In the genomic region with DNA sequence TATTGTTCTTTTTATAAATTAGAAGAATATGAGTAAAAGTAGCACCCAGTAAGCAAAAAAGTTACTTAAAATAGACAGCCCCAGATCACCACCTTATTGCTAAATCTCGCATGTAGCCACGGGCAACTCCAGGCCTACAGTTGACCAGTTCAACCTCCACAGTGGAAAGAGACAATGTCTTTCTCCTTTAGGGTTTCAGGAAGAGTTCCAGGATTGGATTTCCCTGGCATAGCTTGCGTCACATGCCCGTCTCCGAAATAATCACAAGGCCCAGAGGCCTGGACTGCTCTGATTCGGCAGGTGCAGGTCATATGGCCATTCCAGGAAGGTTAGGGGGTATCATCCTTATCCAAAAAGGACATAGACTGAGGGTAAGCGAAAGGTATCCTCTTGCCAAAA, we compare ENCODE assay signal across 18 cellular contexts. TPM values are rescaled to one million over a fixed set of nuclear protein-coding genes. Genes with fewer than 3 reads are reported as not detected.
DNase-seq lines count a peak whose midpoint lies in the region; ATAC-seq and TF ChIP-seq lines count a peak whose summit lies in the region.
"Had no signal": no experiment of that assay in that cellular context is flagged by ENCODE, and none has a peak within 500 bp of the region (broad histone marks: within the 10 kb centered on the region; RNA-seq: fewer than 3 reads in every experiment).

No MANE protein-coding gene starts in this region.

- no peak for TF ChIP-seq CTCF in GM23338 (conservative IDR thresholded peaks at IDR 0.05; ENCODE audit: low read depth in 2 of 2)
- no peak for TF ChIP-seq CTCF in MCF 10A (IDR thresholded peaks at IDR 0.05; ENCODE audit: unreplicated experiment)
- TF ChIP-seq CTCF in left lung (IDR thresholded peaks at IDR 0.05) = no peak
- no peak for TF ChIP-seq CTCF in smooth muscle cell (IDR thresholded peaks at IDR 0.05; ENCODE audit: borderline replicate concordance, insufficient read depth, poor library complexity, severe bottlenecking)

- H3K27ac ChIP-seq in GM23338 (ENCODE audit: low read depth) = no peak overlapping the region
- H3K27ac ChIP-seq in left lung = peak overlapping the region; percentile 64 to 71
- peak overlapping the region; percentile 84 for H3K27ac ChIP-seq in smooth muscle cell (ENCODE audit: low read depth)
- H3K27ac ChIP-seq: VCaP had no signal

- 96% methylated on average over 7 of the region's 7 CpGs for WGBS in smooth muscle cell (ENCODE audit: low lambda C conversion rate)

- POLR2A ChIA-PET in MCF 10A (lab: Yijun Ruan, JAX) = interaction anchor here (0.7 to 3.2 kb wide), 10 partner anchors 8 to 351 kb away, joined by 3 to 22 read pairs (median 4); partner anchors contain the start of genes ANKHD1, HBEGF and PFDN1

- H3F3A ChIP-seq in GM23338 (replicated peaks; ENCODE audit: low read depth) (no peaks in the 10 kb centered on the region), smooth muscle cell (ENCODE audit: low read depth) (peaks cover 21% of the 10 kb centered on the region)

- no peak overlapping the region for H3K4me3 Mint-ChIP-seq in GM23338
- H3K4me3 Mint-ChIP-seq in MCF 10A (ENCODE audit: unreplicated experiment) = no peak overlapping the region

- ATAC-seq in GM23338 (no peak), left lung (no peak), GM18867 (IDR thresholded peaks at IDR 0.05; ENCODE audit: unreplicated experiment) (no peak)

- peak overlapping the region; percentile 59 for H2AFZ ChIP-seq in GM23338
- H2AFZ ChIP-seq in smooth muscle cell (ENCODE audit: low read depth) = no peak overlapping the region

- no peak overlapping the region for H3K4me3 ChIP-seq in GM23338
- H3K4me3 ChIP-seq in left lung = no peak overlapping the region
- no peak overlapping the region for H3K4me3 ChIP-seq in smooth muscle cell
- H3K4me3 ChIP-seq: body of pancreas had no signal

- H4K20me1 ChIP-seq in GM23338 (replicated peaks; ENCODE audit: insufficient read depth) (no peaks in the 10 kb centered on the region), smooth muscle cell (ENCODE audit: low read depth) (no peaks in the 10 kb centered on the region)

- no peaks in the 10 kb centered on the region for H3K9me3 Mint-ChIP-seq in GM23338
- H3K9me3 Mint-ChIP-seq in MCF 10A (ENCODE audit: unreplicated experiment) = no peaks in the 10 kb centered on the region

- H3K4me2 ChIP-seq in GM23338 = no peak overlapping the region
- H3K4me2 ChIP-seq in smooth muscle cell = no peak overlapping the region

- no peaks in the 10 kb centered on the region for H3K36me3 ChIP-seq in GM23338 (ENCODE audit: insufficient read depth)
- no peaks in the 10 kb centered on the region for H3K36me3 ChIP-seq in left lung
- H3K36me3 ChIP-seq in smooth muscle cell (ENCODE audit: low read depth) = no peaks in the 10 kb centered on the region

- intact Hi-C loops in MCF 10A (cut with micrococcal nuclease) = no loop called here
- intact Hi-C loops in left lung (cut with DNase I) = no loop called here

- H3K9me3 ChIP-seq in left lung (no peaks in the 10 kb centered on the region), smooth muscle cell (replicated peaks; ENCODE audit: low read depth) (no peaks in the 10 kb centered on the region)
- H3K9me3 ChIP-seq: body of pancreas had no signal

- H3K9ac ChIP-seq in smooth muscle cell (ENCODE audit: low read depth) = no peak overlapping the region

- no peak overlapping the region for H3K27ac Mint-ChIP-seq in GM23338
- no peak overlapping the region for H3K27ac Mint-ChIP-seq in MCF 10A (ENCODE audit: low read depth, unreplicated experiment)

- H3K4me1 ChIP-seq in GM23338 (ENCODE audit: insufficient read depth) (0 out of 2 replicates have a peak, but pooled peaks cover 11% of the 10 kb centered on the region), left lung (peaks cover 11 to 30% of the 10 kb centered on the region in 2 donors), smooth muscle cell (ENCODE audit: low read depth) (peaks cover 10% of the 10 kb centered on the region)
- H3K4me1 ChIP-seq: body of pancreas had no signal

- no peaks in the 10 kb centered on the region for H3K27me3 ChIP-seq in GM23338 (ENCODE audit: insufficient read depth)
- no peaks in the 10 kb centered on the region for H3K27me3 ChIP-seq in left lung
- H3K27me3 ChIP-seq in smooth muscle cell (ENCODE audit: low read depth) = no peaks in the 10 kb centered on the region
- H3K27me3 ChIP-seq: body of pancreas had no signal

- no peaks in the 10 kb centered on the region for H3K79me2 ChIP-seq in GM23338 (replicated peaks; ENCODE audit: insufficient read depth)
- H3K79me2 ChIP-seq in smooth muscle cell (ENCODE audit: low read depth) = no peaks in the 10 kb centered on the region

- peaks cover 4% of the 10 kb centered on the region; the same call in 1 of the 2 replicates for H3K9me2 ChIP-seq in GM23338 (ENCODE audit: insufficient read depth)

- no TSS peak for BruUV-seq in MCF 10A (replicated peaks; lab: Mats Ljungman, UMichigan)

- H3K36me3 Mint-ChIP-seq in GM23338 (ENCODE audit: low read depth) (no peaks in the 10 kb centered on the region), MCF 10A (ENCODE audit: insufficient read depth, unreplicated experiment) (no peaks in the 10 kb centered on the region)

- peaks cover 16% of the 10 kb centered on the region for H3K4me1 Mint-ChIP-seq in GM23338
- H3K4me1 Mint-ChIP-seq in MCF 10A (ENCODE audit: insufficient read depth, unreplicated experiment) = peaks cover 25% of the 10 kb centered on the region

- H3K27me3 Mint-ChIP-seq in GM23338 (ENCODE audit: insufficient read depth, low read depth, poor library complexity) = no peaks in the 10 kb centered on the region
- no peaks in the 10 kb centered on the region for H3K27me3 Mint-ChIP-seq in MCF 10A (ENCODE audit: insufficient read depth, unreplicated experiment)

- CTCF ChIA-PET in MCF 10A (lab: Yijun Ruan, JAX) = interaction anchor here (0.6 to 7.6 kb wide), 8 partner anchors 9 to 345 kb away, joined by 3 to 52 read pairs (median 6); partner anchors contain the start of gene HBEGF

- DNase-seq in GM23338 (ENCODE audit: low spot score) = no peak
- peak; percentile 72 for DNase-seq in MCF 10A (ENCODE audit: unreplicated experiment)
- DNase-seq in left lung = no peak
- DNase-seq in smooth muscle cell (lab: John Stamatoyannopoulos, UW; ENCODE audit: unreplicated experiment) = no peak
- DNase-seq in 8988T = no peak
- no peak for DNase-seq in COLO829 (ENCODE audit: low spot score)
- no peak for DNase-seq in SKM-1 (lab: John Stamatoyannopoulos, UW; ENCODE audit: unreplicated experiment)
- DNase-seq: activated naive CD4-positive, alpha-beta T cell; effector CD4-positive, alpha-beta T cell; foreskin melanocyte; MM.1S; NCI-H2029 treated with DMSO at 0.1 percent for 48 hours; NCI-H524; stimulated activated CD4-positive, alpha-beta T cell treated with anti-CD3 and anti-CD28 coated beads, Interleukin-4, amount 100 ng/mL, for 1 hour had no signal

TF ChIP-seq in GM23338, 12 proteins besides CTCF, POLR2A, EP300 and RAD21 (continues in another document):
- TF ChIP-seq NANOG (IDR thresholded peaks at IDR 0.05; ENCODE audit: borderline replicate concordance) (no peak), EZH2phosphoT487 (IDR thresholded peaks at IDR 0.05; ENCODE audit: unreplicated experiment) (no peak), CREB1 (CRISPR knock-in tag; IDR thresholded peaks at IDR 0.05; ENCODE audit: low read depth) (no peak), POLR2AphosphoS5 (IDR thresholded peaks at IDR 0.05; ENCODE audit: low read depth) (no peak), JUNB (IDR thresholded peaks at IDR 0.05; ENCODE audit: unreplicated experiment) (no peak), ZNF331 (CRISPR knock-in tag; IDR thresholded peaks at IDR 0.05; ENCODE audit: low read depth) (no peak), EZH2 (IDR thresholded peaks at IDR 0.05; ENCODE audit: low read depth, unreplicated experiment) (no peak)

RNA-seq across cellular contexts. Expression of gene PFDN1, which starts 9.9 kb away (rescaled TPM):
- 85.4 and 119 TPM in 2 replicates for total RNA-seq in GM23338 (2014; rRNA removed; shearing (Covaris generic))
- polyA plus RNA-seq in GM23338 (2016; fragmentation: Nextera tagmentation; extraction: Ambion mirVana) (256 and 279 TPM in 2 replicates), smooth muscle cell (145 and 159 TPM in 2 replicates)
- total RNA-seq in MCF 10A (2022) (94.7 and 102 TPM in 2 replicates), left lung (10 to 100 TPM; 45.7 to 55.5 TPM), smooth muscle cell (140 and 154 TPM in 2 replicates)

RNA-seq across cellular contexts. Expression of gene HBEGF, which starts 33.6 kb away (rescaled TPM):
- total RNA-seq in GM23338 (2014; rRNA removed; shearing (Covaris generic)) = 2.0 and 2.9 TPM in 2 replicates
- polyA plus RNA-seq in GM23338 (2016; fragmentation: Nextera tagmentation; extraction: Ambion mirVana) = 2.2 and 2.3 TPM in 2 replicates
- total RNA-seq in MCF 10A (2022) = 20.6 and 55.7 TPM in 2 replicates
- total RNA-seq in left lung = 10 to 100 TPM; 18.1 to 33.8 TPM
- 36.7 and 46.0 TPM in 2 replicates for total RNA-seq in smooth muscle cell
- 33.8 and 37.1 TPM in 2 replicates for polyA plus RNA-seq in smooth muscle cell

RNA-seq across cellular contexts. Expression of gene SLC4A9, which starts 47.2 kb away (rescaled TPM):
- 0.08 TPM in 1 of 2 replicates, not detected in the other for total RNA-seq in GM23338 (2014; rRNA removed; shearing (Covaris generic))
- polyA plus RNA-seq in GM23338 (2016; fragmentation: Nextera tagmentation; extraction: Ambion mirVana) = 0.08 TPM in 1 of 2 replicates, not detected in the other
- 0.37 TPM in 1 of 2 replicates, not detected in the other for total RNA-seq in MCF 10A (2022)
- not detected for total RNA-seq in left lung
- total RNA-seq in smooth muscle cell = not detected in 2 replicates
- polyA plus RNA-seq in smooth muscle cell = not detected in 2 replicates
- total RNA-seq: body of pancreas, myocyte had no signal
